14 cellular contexts compared by ENCODE assay signal in the genomic region with DNA sequence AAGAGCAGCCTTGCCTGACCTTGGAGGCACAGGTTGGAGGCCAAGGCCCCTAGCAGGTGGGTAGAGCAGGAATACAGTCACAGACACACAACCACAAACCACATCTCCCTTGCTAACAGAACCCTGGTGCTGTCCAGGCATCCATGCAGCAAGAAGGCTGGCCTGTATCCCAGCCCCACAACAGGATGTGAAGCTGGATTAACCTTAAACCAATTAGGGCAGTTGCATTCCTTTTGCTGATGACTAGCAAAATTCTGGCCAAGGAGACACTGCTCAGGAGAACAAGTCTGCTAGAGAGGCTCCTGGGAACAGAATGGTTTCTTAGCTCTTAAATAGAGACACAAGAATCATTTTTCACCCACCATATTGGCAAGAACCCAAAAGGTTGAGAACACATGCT.
DNase-seq lines count a peak whose midpoint lies in the region; ATAC-seq and TF ChIP-seq lines count a peak whose summit lies in the region.
"Had no signal": no experiment of that assay in that cellular context is flagged by ENCODE, and none has a peak within 500 bp of the region (broad histone marks: within the 10 kb centered on the region; RNA-seq: fewer than 3 reads in every experiment).

No MANE protein-coding gene starts in this region.

- DNase-seq in activated CD4-positive, CD25-positive, alpha-beta regulatory T cell treated with anti-CD3 and anti-CD28 coated beads, Interleukin-2, amount 50 U/mL, for 72 hours = peak; percentile 11
- no peak for DNase-seq in activated CD4-positive, CD25-positive, alpha-beta regulatory T cell (lab: John Stamatoyannopoulos, UW)
- peak; percentile 62 for DNase-seq in fibroblast of peridontal ligament (ENCODE audit: extremely low read depth)
- DNase-seq in stimulated activated naive B cell treated with anti-CD40 and anti-IgM and Interleukin-4, amounts not matched to agents 10 μg/mL and 1 μg/mL and 100 μg/mL, for 72 hours = no peak
- DNase-seq in stimulated activated naive CD4-positive, alpha-beta T cell treated with Interleukin-2 at 50 U/mL for 16 hours (lab: John Stamatoyannopoulos, UW) = no peak
- no peak for DNase-seq in SW480 (ENCODE audit: low spot score)
- no peak for DNase-seq in stimulated activated CD4-positive, alpha-beta T cell treated with anti-CD3 and anti-CD28 coated beads, Interleukin-4, amount 100 ng/mL, for 24 hours
- DNase-seq: activated CD4-positive, alpha-beta T cell treated with anti-CD3 and anti-CD28 coated beads, Interleukin-2, amount 50 U/mL, for 48 hours; activated naive CD4-positive, alpha-beta T cell treated with anti-CD3 and anti-CD28 coated beads for 36 hours; DMS79 treated with DMSO at 0.1 percent for 48 hours; NCI-H1436; retina; T-cell had no signal

- H3K4me3 Mint-ChIP-seq in stimulated activated naive B cell treated with anti-CD40 and anti-IgM and Interleukin-4, amounts not matched to agents 10 μg/mL and 1 μg/mL and 100 μg/mL, for 72 hours = no peak overlapping the region
- H3K4me3 Mint-ChIP-seq: activated naive CD4-positive, alpha-beta T cell treated with anti-CD3 and anti-CD28 coated beads for 36 hours; T-cell had no signal

- H3K4me1 Mint-ChIP-seq in stimulated activated naive B cell treated with anti-CD40 and anti-IgM and Interleukin-4, amounts not matched to agents 10 μg/mL and 1 μg/mL and 100 μg/mL, for 72 hours = peaks cover 42 to 63% of the 10 kb centered on the region in 2 donors

- H3K36me3 Mint-ChIP-seq in stimulated activated naive B cell treated with anti-CD40 and anti-IgM and Interleukin-4, amounts not matched to agents 10 μg/mL and 1 μg/mL and 100 μg/mL, for 72 hours = peaks cover 0 to 7% of the 10 kb centered on the region in 2 donors
- H3K36me3 Mint-ChIP-seq: T-cell had no signal

- H3K27me3 Mint-ChIP-seq in stimulated activated naive B cell treated with anti-CD40 and anti-IgM and Interleukin-4, amounts not matched to agents 10 μg/mL and 1 μg/mL and 100 μg/mL, for 72 hours = no peaks in the 10 kb centered on the region

- peak overlapping the region; percentile 87 for H3K27ac Mint-ChIP-seq in stimulated activated naive B cell treated with anti-CD40 and anti-IgM and Interleukin-4, amounts not matched to agents 10 μg/mL and 1 μg/mL and 100 μg/mL, for 72 hours
- H3K27ac Mint-ChIP-seq: activated naive CD4-positive, alpha-beta T cell treated with anti-CD3 and anti-CD28 coated beads for 36 hours; T-cell had no signal

- peak in 1 of 2 donors; percentile 40 for ATAC-seq in stimulated activated naive B cell treated with anti-CD40 and anti-IgM and Interleukin-4, amounts not matched to agents 10 μg/mL and 1 μg/mL and 100 μg/mL, for 72 hours (replicated peaks)
- ATAC-seq: T-cell had no signal

- peaks cover 8% of the 10 kb centered on the region in 2 donors for H3K9me3 Mint-ChIP-seq in stimulated activated naive B cell treated with anti-CD40 and anti-IgM and Interleukin-4, amounts not matched to agents 10 μg/mL and 1 μg/mL and 100 μg/mL, for 72 hours

TF ChIP-seq in PFSK-1, 5 proteins besides CTCF, POLR2A, EP300 and RAD21:
- TF ChIP-seq SIN3A (IDR thresholded peaks at IDR 0.05; ENCODE audit: borderline replicate concordance, insufficient read depth, low read length) = no peak
- no peak for TF ChIP-seq POLR2AphosphoS5 (IDR thresholded peaks at IDR 0.05; ENCODE audit: low read depth, low read length)
- TF ChIP-seq, protein P1, sequence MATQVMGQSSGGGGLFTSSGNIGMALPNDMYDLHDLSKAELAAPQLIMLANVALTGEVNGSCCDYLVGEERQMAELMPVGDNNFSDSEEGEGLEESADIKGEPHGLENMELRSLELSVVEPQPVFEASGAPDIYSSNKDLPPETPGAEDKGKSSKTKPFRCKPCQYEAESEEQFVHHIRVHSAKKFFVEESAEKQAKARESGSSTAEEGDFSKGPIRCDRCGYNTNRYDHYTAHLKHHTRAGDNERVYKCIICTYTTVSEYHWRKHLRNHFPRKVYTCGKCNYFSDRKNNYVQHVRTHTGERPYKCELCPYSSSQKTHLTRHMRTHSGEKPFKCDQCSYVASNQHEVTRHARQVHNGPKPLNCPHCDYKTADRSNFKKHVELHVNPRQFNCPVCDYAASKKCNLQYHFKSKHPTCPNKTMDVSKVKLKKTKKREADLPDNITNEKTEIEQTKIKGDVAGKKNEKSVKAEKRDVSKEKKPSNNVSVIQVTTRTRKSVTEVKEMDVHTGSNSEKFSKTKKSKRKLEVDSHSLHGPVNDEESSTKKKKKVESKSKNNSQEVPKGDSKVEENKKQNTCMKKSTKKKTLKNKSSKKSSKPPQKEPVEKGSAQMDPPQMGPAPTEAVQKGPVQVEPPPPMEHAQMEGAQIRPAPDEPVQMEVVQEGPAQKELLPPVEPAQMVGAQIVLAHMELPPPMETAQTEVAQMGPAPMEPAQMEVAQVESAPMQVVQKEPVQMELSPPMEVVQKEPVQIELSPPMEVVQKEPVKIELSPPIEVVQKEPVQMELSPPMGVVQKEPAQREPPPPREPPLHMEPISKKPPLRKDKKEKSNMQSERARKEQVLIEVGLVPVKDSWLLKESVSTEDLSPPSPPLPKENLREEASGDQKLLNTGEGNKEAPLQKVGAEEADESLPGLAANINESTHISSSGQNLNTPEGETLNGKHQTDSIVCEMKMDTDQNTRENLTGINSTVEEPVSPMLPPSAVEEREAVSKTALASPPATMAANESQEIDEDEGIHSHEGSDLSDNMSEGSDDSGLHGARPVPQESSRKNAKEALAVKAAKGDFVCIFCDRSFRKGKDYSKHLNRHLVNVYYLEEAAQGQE (IDR thresholded peaks at IDR 0.05; ENCODE audit: insufficient read depth in 1 of 2, low read depth in 2 of 2, low read length in 2 of 2) = peak; percentile 57 to 85; a peak in 3 of 4 replicates

Comparison
In these comparisons a context has a peak if more than half of its experiments do, and no peak if none do; other contexts are left out.
1. DNase-seq: peak in activated CD4-positive, CD25-positive, alpha-beta regulatory T cell treated with anti-CD3 and anti-CD28 coated beads, Interleukin-2, amount 50 U/mL, for 72 hours (single experiment) and fibroblast of peridontal ligament (single experiment); none in activated CD4-positive, CD25-positive, alpha-beta regulatory T cell (0 of 4), stimulated activated naive B cell treated with anti-CD40 and anti-IgM and Interleukin-4, amounts not matched to agents 10 μg/mL and 1 μg/mL and 100 μg/mL, for 72 hours (single experiment), stimulated activated naive CD4-positive, alpha-beta T cell treated with Interleukin-2 at 50 U/mL for 16 hours (single experiment), SW480 (single experiment) and stimulated activated CD4-positive, alpha-beta T cell treated with anti-CD3 and anti-CD28 coated beads, Interleukin-4, amount 100 ng/mL, for 24 hours (single experiment).